ENCODE assay signal across 8 cellular contexts in genomic region chr12:2890001-2890387, GRCh38. TPM values are rescaled to one million over a fixed set of nuclear protein-coding genes. Genes with fewer than 3 reads are reported as not detected.
DNase-seq lines count a peak whose midpoint lies in the region; ATAC-seq and TF ChIP-seq lines count a peak whose summit lies in the region.

No MANE protein-coding gene starts in this region.

- no peaks in the 10 kb centered on the region for H3K9me3 Mint-ChIP-seq in nephron progenitor cell

- H3K36me3 Mint-ChIP-seq in nephron progenitor cell (ENCODE audit: low read depth): peaks cover 26% of the 10 kb centered on the region

- H3K4me3 ChIP-seq in BJ (ENCODE audit: low read depth, low read length) (peak overlapping the region; percentile 87), MG63 (peak overlapping the region; percentile 82), duodenal mucosa (ENCODE audit: low read depth in 1 of 2, low read length in 2 of 2) (peak overlapping the region; percentile 88 to 96)

- peaks cover 0 to 14% of the 10 kb centered on the region in 2 donors for H3K4me1 ChIP-seq in duodenal mucosa (ENCODE audit: control insufficient read depth in 1 of 2, insufficient read depth in 2 of 2, low read length in 2 of 2)

- ATAC-seq in GM21825 (IDR thresholded peaks at IDR 0.05; ENCODE audit: unreplicated experiment): no peak

- POLR2A ChIA-PET in BJ (lab: Charles Lee): interaction anchor here (0.7 to 1.0 kb wide), 2 partner anchors 11 to 1112 kb away, joined by 3 read pairs; no protein-coding TSS in a partner anchor

- H3K4me1 Mint-ChIP-seq in nephron progenitor cell: peaks cover 51% of the 10 kb centered on the region

- H3K27ac Mint-ChIP-seq in nephron progenitor cell: peak overlapping the region; percentile 64

- peaks cover 2% of the 10 kb centered on the region; the same call in 1 of the 2 replicates for H3K36me3 ChIP-seq in BJ (ENCODE audit: control insufficient read depth, insufficient read depth, low read length)
- peaks cover 28% of the 10 kb centered on the region for H3K36me3 ChIP-seq in MG63
- no peaks in the 10 kb centered on the region for H3K36me3 ChIP-seq in duodenal mucosa (ENCODE audit: control insufficient read depth in 1 of 2, insufficient read depth in 2 of 2, low read length in 2 of 2)

- H3K9ac ChIP-seq in duodenal mucosa (ENCODE audit: low read depth in 1 of 2, low read length in 2 of 2): peak overlapping the region; percentile 70 to 81

- H3K27me3 ChIP-seq in BJ (ENCODE audit: control insufficient read depth, insufficient read depth, low read length): no peaks in the 10 kb centered on the region
- no peaks in the 10 kb centered on the region for H3K27me3 ChIP-seq in MG63
- H3K27me3 ChIP-seq in duodenal mucosa (ENCODE audit: control insufficient read depth in 1 of 2, insufficient read depth in 2 of 2, low read length in 2 of 2): no peaks in the 10 kb centered on the region

- CTCF ChIA-PET in BJ (lab: Yijun Ruan, JAX): interaction anchor here (0.9 to 1.4 kb wide), 3 partner anchors 11 to 141 kb away, joined by 3 to 6 read pairs (median 3); no protein-coding TSS in a partner anchor

- peak overlapping the region; percentile 97 for H3K4me3 Mint-ChIP-seq in nephron progenitor cell

- no peak overlapping the region for H3K27ac ChIP-seq in duodenal mucosa (ENCODE audit: low read depth, low read length)

- TF ChIP-seq CTCF in BJ (IDR thresholded peaks at IDR 0.05; ENCODE audit: insufficient read depth, low read depth, low read length): no peak
- TF ChIP-seq CTCF in nephron progenitor cell (IDR thresholded peaks at IDR 0.05): no peak

- H3K27me3 Mint-ChIP-seq in nephron progenitor cell (ENCODE audit: low read depth, poor library complexity): peaks cover 3% of the 10 kb centered on the region

- no peak for DNase-seq in BJ (ENCODE audit: low read depth)
- DNase-seq in MG63: no peak
- no peak for DNase-seq in nephron progenitor cell
- no peak for DNase-seq in SIG-M5 (lab: John Stamatoyannopoulos, UW)
- DNase-seq in H4 (ENCODE audit: low spot score): no peak
- no peak for DNase-seq in NCI-H510A (lab: John Stamatoyannopoulos, UW)

- no peaks in the 10 kb centered on the region for H3K9me3 ChIP-seq in MG63
- H3K9me3 ChIP-seq in duodenal mucosa (ENCODE audit: control insufficient read depth in 1 of 2, low read length in 2 of 2): no peaks in the 10 kb centered on the region

RNA-seq across cellular contexts. Expression of gene TULP3, which starts 0.7 kb away (rescaled TPM):
- polyA plus RNA-seq in BJ (2011; rRNA removed): 42.1 and 43.7 TPM in 2 replicates
- polyA minus RNA-seq in BJ (2011; rRNA and poly(A)+ RNA removed): 27.2 and 37.3 TPM in 2 replicates
- total RNA-seq in MG63 (2014; rRNA removed; shearing (Covaris generic); ENCODE audit: low replicate concordance): 20.3 and 21.1 TPM in 2 replicates
- total RNA-seq in H4 (2014; rRNA removed; shearing (Covaris generic)): 29.4 and 35.1 TPM in 2 replicates

RNA-seq across cellular contexts. Expression of gene RHNO1, which starts 13.0 kb away (rescaled TPM):
- 40.0 and 55.7 TPM in 2 replicates for polyA plus RNA-seq in BJ (2011; rRNA removed)
- polyA minus RNA-seq in BJ (2011; rRNA and poly(A)+ RNA removed): 13.3 and 28.9 TPM in 2 replicates
- 51.2 and 52.8 TPM in 2 replicates for total RNA-seq in MG63 (2014; rRNA removed; shearing (Covaris generic); ENCODE audit: low replicate concordance)
- 71.0 and 94.6 TPM in 2 replicates for total RNA-seq in H4 (2014; rRNA removed; shearing (Covaris generic))

RNA-seq across cellular contexts. Expression of gene FOXM1, which starts 13.0 kb away (rescaled TPM):
- 15.2 and 26.6 TPM in 2 replicates for polyA plus RNA-seq in BJ (2011; rRNA removed)
- polyA minus RNA-seq in BJ (2011; rRNA and poly(A)+ RNA removed): 13.0 and 22.3 TPM in 2 replicates
- total RNA-seq in MG63 (2014; rRNA removed; shearing (Covaris generic); ENCODE audit: low replicate concordance): 24.5 and 30.9 TPM in 2 replicates
- total RNA-seq in H4 (2014; rRNA removed; shearing (Covaris generic)): 45.8 and 61.9 TPM in 2 replicates

RNA-seq across cellular contexts. Expression of gene TEX52, which starts 33.2 kb away (rescaled TPM):
- polyA plus RNA-seq in BJ (2011; rRNA removed): not detected in 2 replicates
- polyA minus RNA-seq in BJ (2011; rRNA and poly(A)+ RNA removed): not detected in 2 replicates
- not detected in 2 replicates for total RNA-seq in MG63 (2014; rRNA removed; shearing (Covaris generic); ENCODE audit: low replicate concordance)
- total RNA-seq in H4 (2014; rRNA removed; shearing (Covaris generic)): not detected in 2 replicates

RNA-seq across cellular contexts. Expression of gene NRIP2, which starts 55.2 kb away (rescaled TPM):
- polyA plus RNA-seq in BJ (2011; rRNA removed): not detected in 2 replicates
- polyA minus RNA-seq in BJ (2011; rRNA and poly(A)+ RNA removed): not detected in 2 replicates
- total RNA-seq in MG63 (2014; rRNA removed; shearing (Covaris generic); ENCODE audit: low replicate concordance): not detected in 2 replicates
- total RNA-seq in H4 (2014; rRNA removed; shearing (Covaris generic)): 0.04 TPM in 1 of 2 replicates, not detected in the other
